Comparison of ENCODE assay signal across 8 cellular contexts in the genomic region with DNA sequence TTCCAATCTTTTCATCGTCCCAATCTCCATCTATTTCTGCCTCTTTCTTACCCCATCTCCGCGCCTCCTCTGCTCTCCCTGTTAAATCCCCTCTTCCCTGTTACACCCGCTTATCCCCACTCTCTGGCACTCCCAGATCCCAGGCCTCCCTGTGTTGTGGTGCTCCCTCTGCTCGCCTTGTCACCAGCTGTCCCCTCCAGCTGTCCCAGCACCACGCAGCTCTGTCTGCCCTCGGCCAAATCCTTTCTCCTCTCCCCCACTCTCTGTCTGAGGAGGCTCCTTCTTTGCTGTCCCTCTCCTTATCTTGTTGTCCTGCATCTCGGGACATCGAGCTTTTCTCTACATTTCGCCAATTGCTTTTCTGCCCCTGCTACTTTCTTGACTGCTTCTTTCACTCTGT. TPM values are rescaled to one million over a fixed set of nuclear protein-coding genes. Genes with fewer than 3 reads are reported as not detected.
DNase-seq lines count a peak whose midpoint lies in the region; ATAC-seq, FAIRE-seq and TF ChIP-seq lines count a peak whose summit lies in the region.

No MANE protein-coding gene starts in this region.

- no peak for DNase-seq in Jurkat, Clone E6-1 (ENCODE audit: low read depth, low spot score)
- DNase-seq in bronchial epithelial cell (ENCODE audit: low read depth): no peak
- no peak for DNase-seq in NK-92 treated with Interleukin-12 subunit alpha and Interleukin-12 subunit beta, amount 100 ng/mL, for 24 hours (lab: John Stamatoyannopoulos, UW)
- no peak for DNase-seq in HT-29 (ENCODE audit: low spot score)

- H3K27me3 ChIP-seq in BLaER1 treated with 17β-estradiol and CSF1 and Interleukin-3, amounts not matched to agents 10 nM and 100 nM: no peaks in the 10 kb centered on the region
- no peaks in the 10 kb centered on the region for H3K27me3 ChIP-seq in bronchial epithelial cell (ENCODE audit: control insufficient read depth, insufficient read depth, low read length)
- H3K27me3 ChIP-seq in muscle layer of duodenum (ENCODE audit: low read depth, low read length): no peaks in the 10 kb centered on the region

- peak overlapping the region; percentile 89 to 100 (median 94) for H3K4me2 ChIP-seq in BLaER1 treated with 17β-estradiol and CSF1 and Interleukin-3, amounts not matched to agents 10 nM and 100 nM

- H3K4me3 ChIP-seq in BLaER1 treated with 17β-estradiol and CSF1 and Interleukin-3, amounts not matched to agents 10 nM and 100 nM: peak overlapping the region; percentile 77 to 99 (median 98)
- peak overlapping the region; percentile 90 for H3K4me3 ChIP-seq in Jurkat, Clone E6-1 (ENCODE audit: low read length)
- H3K4me3 ChIP-seq in bronchial epithelial cell (ENCODE audit: low read depth, low read length) (peak overlapping the region; percentile 64), muscle layer of duodenum (ENCODE audit: low read depth in 1 of 2, low read length in 2 of 2) (peak overlapping the region; percentile 72 to 91)

- FAIRE-seq in bronchial epithelial cell (lab: Jason Lieb, UNC): no peak

- H3K36me3 ChIP-seq in BLaER1 treated with 17β-estradiol and CSF1 and Interleukin-3, amounts not matched to agents 10 nM and 100 nM: peaks cover 29 to 38% (median 34%) of the 10 kb centered on the region in 11 experiments
- H3K36me3 ChIP-seq in bronchial epithelial cell (ENCODE audit: control insufficient read depth, insufficient read depth, low read length) (peaks cover 1% of the 10 kb centered on the region), muscle layer of duodenum (ENCODE audit: control insufficient read depth in 1 of 2, insufficient read depth in 2 of 2, low read length in 2 of 2) (peaks cover 6 to 7% of the 10 kb centered on the region in 2 donors)

- ATAC-seq in GM18520 (IDR thresholded peaks at IDR 0.05; ENCODE audit: unreplicated experiment) (no peak), HG03135 (IDR thresholded peaks at IDR 0.05; ENCODE audit: unreplicated experiment) (no peak)

- H3K4me1 ChIP-seq in BLaER1 treated with 17β-estradiol and CSF1 and Interleukin-3, amounts not matched to agents 10 nM and 100 nM: peaks cover 24 to 38% (median 30%) of the 10 kb centered on the region in 10 experiments
- H3K4me1 ChIP-seq in muscle layer of duodenum (ENCODE audit: control insufficient read depth in 1 of 2, insufficient read depth in 2 of 2, low read length in 2 of 2): peaks cover 7 to 18% of the 10 kb centered on the region in 2 donors

- peak overlapping the region; percentile 87 to 100 (median 98) for H3K9ac ChIP-seq in BLaER1 treated with 17β-estradiol and CSF1 and Interleukin-3, amounts not matched to agents 10 nM and 100 nM

- no peak for TF ChIP-seq CTCF in bronchial epithelial cell (IDR thresholded peaks at IDR 0.05; ENCODE audit: insufficient read depth, low read length, severe bottlenecking)

- H3K27ac ChIP-seq in BLaER1 treated with 17β-estradiol and CSF1 and Interleukin-3, amounts not matched to agents 10 nM and 100 nM: peak overlapping the region; percentile 88 to 99 (median 98); a peak in 21 of 22 replicates
- H3K27ac ChIP-seq in muscle layer of duodenum (ENCODE audit: low read length): peak overlapping the region; percentile 82

- peaks cover 0 to 8% (median 0%) of the 10 kb centered on the region in 11 experiments; a peak in 3 of 22 replicates for H3K9me3 ChIP-seq in BLaER1 treated with 17β-estradiol and CSF1 and Interleukin-3, amounts not matched to agents 10 nM and 100 nM (replicated peaks in 1 of 11)
- H3K9me3 ChIP-seq in muscle layer of duodenum (ENCODE audit: control insufficient read depth in 1 of 2, low read length in 2 of 2): no peaks in the 10 kb centered on the region

- H4K20me1 ChIP-seq in BLaER1 treated with 17β-estradiol and CSF1 and Interleukin-3, amounts not matched to agents 10 nM and 100 nM: peaks cover 21 to 51% (median 40%) of the 10 kb centered on the region in 11 experiments; a peak in 17 of 22 replicates

RNA-seq across cellular contexts. Expression of a gene that starts 1.0 kb away (rescaled TPM):
- polyA plus RNA-seq in Jurkat, Clone E6-1 (2012; ENCODE audit: insufficient read depth, insufficient read length): 13.5 TPM
- 17.1 and 22.8 TPM in 2 replicates for total RNA-seq in bronchial epithelial cell
- total RNA-seq in HT-29 (2014; rRNA removed; shearing (Covaris generic)): 8.5 and 14.9 TPM in 2 replicates

RNA-seq across cellular contexts. Expression of a gene that starts 30.5 kb away (rescaled TPM):
- polyA plus RNA-seq in Jurkat, Clone E6-1 (2012; ENCODE audit: insufficient read depth, insufficient read length): not detected
- 3.2 and 8.6 TPM in 2 replicates for total RNA-seq in bronchial epithelial cell
- total RNA-seq in HT-29 (2014; rRNA removed; shearing (Covaris generic)): not detected in 2 replicates

RNA-seq across cellular contexts. Expression of a gene that starts 56.7 kb away (rescaled TPM):
- not detected for polyA plus RNA-seq in Jurkat, Clone E6-1 (2012; ENCODE audit: insufficient read depth, insufficient read length)
- 7.2 and 7.9 TPM in 2 replicates for total RNA-seq in bronchial epithelial cell
- not detected in 2 replicates for total RNA-seq in HT-29 (2014; rRNA removed; shearing (Covaris generic))

RNA-seq across cellular contexts. Expression of a gene that starts 57.6 kb away (rescaled TPM):
- not detected for polyA plus RNA-seq in Jurkat, Clone E6-1 (2012; ENCODE audit: insufficient read depth, insufficient read length)
- total RNA-seq in bronchial epithelial cell: not detected in 2 replicates
- total RNA-seq in HT-29 (2014; rRNA removed; shearing (Covaris generic)): not detected in 2 replicates
